Comparison of ENCODE assay signal across 8 cellular contexts in the genomic region with DNA sequence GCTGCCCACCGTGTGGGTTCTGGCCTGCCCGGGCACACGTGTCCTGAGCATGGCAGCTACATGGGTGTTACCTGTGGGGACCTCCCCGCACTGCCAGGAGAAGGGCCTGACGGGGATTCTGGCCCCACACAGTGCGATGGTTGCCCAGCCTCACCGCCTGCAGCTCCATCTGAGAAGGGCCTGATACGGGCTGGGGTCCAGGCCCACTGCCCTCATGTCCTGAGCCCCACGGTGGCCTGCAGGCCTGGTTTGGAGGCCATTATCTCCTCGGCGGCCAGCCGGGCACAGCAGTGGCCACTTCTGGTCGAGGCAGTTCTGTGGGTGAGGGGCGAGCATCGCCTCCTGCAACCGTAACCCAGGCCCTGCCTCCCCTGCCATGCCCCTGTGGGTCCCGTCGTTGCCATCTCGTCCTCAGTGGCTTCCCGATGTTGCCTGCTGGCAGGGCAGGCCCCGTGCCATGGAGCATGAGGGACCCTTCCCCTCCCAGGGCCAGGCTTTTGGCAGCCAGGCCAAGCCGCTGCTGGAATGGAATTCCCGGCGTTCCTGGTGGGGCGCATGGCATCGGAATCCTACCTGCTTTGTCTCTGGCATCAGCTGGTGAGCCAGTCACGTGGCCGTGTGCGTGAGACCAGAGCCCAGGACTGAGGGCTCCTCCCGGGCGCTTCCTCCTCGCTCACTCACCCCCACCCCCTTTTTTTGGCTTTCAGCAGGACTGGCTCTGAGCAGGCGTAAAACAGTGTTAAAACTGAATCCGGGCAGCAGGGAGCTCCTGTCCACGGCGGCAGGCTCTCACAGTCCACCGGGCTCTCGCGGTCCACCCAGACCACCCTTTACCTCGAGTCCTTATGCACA.
DNase-seq lines count a peak whose midpoint lies in the region; ATAC-seq and TF ChIP-seq lines count a peak whose summit lies in the region.

No MANE protein-coding gene starts in this region.

- TF ChIP-seq CTCF in astrocyte of the cerebellum (IDR thresholded peaks at IDR 0.05; ENCODE audit: low read depth, low read length, missing control alignments), result no peak
- no peak for TF ChIP-seq CTCF in upper lobe of left lung (IDR thresholded peaks at IDR 0.05)

- no peak for TF ChIP-seq EP300 in upper lobe of left lung (IDR thresholded peaks at IDR 0.05)

- DNase-seq in NCI-H526 (lab: John Stamatoyannopoulos, UW), result peak; percentile 76 to 86
- DNase-seq in NCI-H526 treated with DMSO at 0.1 percent for 48 hours (lab: John Stamatoyannopoulos, UW), result no peak
- no peak for DNase-seq in astrocyte of the cerebellum (ENCODE audit: low read depth)
- peak; percentile 55 for DNase-seq in kidney glomerular epithelial cell (lab: John Stamatoyannopoulos, UW)
- DNase-seq in upper lobe of left lung, result peak; percentile 75 to 77
- DNase-seq in effector CD8-positive, alpha-beta T cell (lab: John Stamatoyannopoulos, UW), result no peak

- no peaks in the 10 kb centered on the region for H3K27me3 ChIP-seq in upper lobe of left lung

- peaks cover 0 to 13% (median 0%) of the 10 kb centered on the region in 4 donors for H3K36me3 ChIP-seq in upper lobe of left lung

- in situ Hi-C loops in astrocyte of the cerebellum (cut with HindIII; ENCODE audit: low sequenced_read_pairs), result loop anchor here (5.0 to 10.0 kb wide), 2 partner anchors 56 to 74 kb away; no protein-coding TSS in a partner anchor

- no peak for TF ChIP-seq POLR2A in upper lobe of left lung (IDR thresholded peaks at IDR 0.05)

- ATAC-seq in upper lobe of left lung (ENCODE audit: low FRiP score in 2 of 2), result peak; percentile 44 to 52
- no peak for ATAC-seq in HG03196 (IDR thresholded peaks at IDR 0.05; ENCODE audit: unreplicated experiment)
- no peak for ATAC-seq in HG02973 (IDR thresholded peaks at IDR 0.05; ENCODE audit: unreplicated experiment)

- peaks cover 31 to 82% (median 62%) of the 10 kb centered on the region in 4 donors for H3K4me1 ChIP-seq in upper lobe of left lung

- no peaks in the 10 kb centered on the region for H3K9me3 ChIP-seq in upper lobe of left lung

- H3K4me3 ChIP-seq in astrocyte of the cerebellum (ENCODE audit: low read depth, low read length), result peak overlapping the region; percentile 98
- peak overlapping the region in 3 of 4 donors; percentile 13 to 89 (median 73) for H3K4me3 ChIP-seq in upper lobe of left lung

- peak overlapping the region; percentile 94 to 99 (median 97) for H3K27ac ChIP-seq in upper lobe of left lung

- 45 to 59% methylated on average over 19 to 34 of the region's 40 CpGs for WGBS in upper lobe of left lung, 2 donors

Comparison
In these comparisons a context has a peak if more than half of its experiments do, and no peak if none do; other contexts are left out.
1. DNase-seq: peak in NCI-H526 (2 of 2), kidney glomerular epithelial cell (single experiment) and upper lobe of left lung (2 of 2); none in NCI-H526 treated with DMSO at 0.1 percent for 48 hours (single experiment), astrocyte of the cerebellum (single experiment) and effector CD8-positive, alpha-beta T cell (single experiment).
2. ATAC-seq: peak in upper lobe of left lung (2 of 2); none in HG03196 (single experiment) and HG02973 (single experiment).